ENCODE assay signal across 12 cellular contexts in the genomic region with DNA sequence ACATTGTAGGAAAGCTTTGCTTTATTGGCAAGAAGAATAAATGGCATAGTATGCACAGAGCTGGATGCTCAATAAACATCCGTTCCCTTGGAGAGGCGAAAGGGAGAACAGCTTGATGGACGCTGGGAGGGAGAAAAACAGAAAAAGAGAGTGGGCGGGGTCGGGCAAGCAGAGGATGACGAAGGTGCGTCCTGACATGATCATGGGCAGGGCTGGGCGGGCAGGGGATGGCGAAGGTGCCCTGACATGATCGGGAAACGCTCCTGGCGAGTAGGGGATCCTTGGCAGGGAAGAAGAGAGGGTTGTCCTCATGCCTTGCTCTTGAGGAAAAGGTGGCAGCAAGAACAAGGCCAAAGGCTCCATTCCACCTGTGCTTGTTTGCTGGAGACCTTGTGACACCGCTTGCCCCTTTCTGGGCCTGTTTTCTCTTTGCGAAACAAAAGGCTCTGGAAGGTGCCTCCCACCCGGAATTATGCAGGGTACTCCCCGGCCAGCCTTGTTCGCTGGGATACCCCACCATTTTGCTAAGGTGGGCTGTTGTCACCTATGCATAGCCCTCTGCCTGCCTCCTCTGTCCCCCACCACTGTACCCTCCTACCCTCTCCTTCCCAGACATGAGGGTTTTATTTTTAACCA. TPM values are rescaled to one million over a fixed set of nuclear protein-coding genes. Genes with fewer than 3 reads are reported as not detected.
DNase-seq lines count a peak whose midpoint lies in the region; ATAC-seq and TF ChIP-seq lines count a peak whose summit lies in the region.
"Had no signal": no experiment of that assay in that cellular context is flagged by ENCODE, and none has a peak within 500 bp of the region (broad histone marks: within the 10 kb centered on the region; RNA-seq: fewer than 3 reads in every experiment).

No MANE protein-coding gene starts in this region.

- H3K9me2 ChIP-seq in Karpas-422 (replicated peaks; ENCODE audit: insufficient read depth, low read length) = no peaks in the 10 kb centered on the region

- H4K20me1 ChIP-seq in Karpas-422 (ENCODE audit: insufficient read depth, low read depth, low read length) = no peaks in the 10 kb centered on the region; the same call in 1 of the 2 replicates

- H3K4me1 ChIP-seq in stomach (peaks cover 64 to 74% (median 70%) of the 10 kb centered on the region in 4 donors), Karpas-422 (ENCODE audit: low read length) (peaks cover 5% of the 10 kb centered on the region; the same call in 1 of the 2 replicates)

- no peak overlapping the region for H2AFZ ChIP-seq in Karpas-422 (ENCODE audit: low read length)

- no peak overlapping the region for H3K4me3 ChIP-seq in stomach
- H3K4me3 ChIP-seq in Karpas-422 (ENCODE audit: low read length) = no peak overlapping the region

- no peak overlapping the region for H3K4me2 ChIP-seq in Karpas-422 (ENCODE audit: low read depth, low read length, poor library complexity, severe bottlenecking)

- DNase-seq in DMS153 treated with DMSO at 0.1 percent for 48 hours (lab: John Stamatoyannopoulos, UW; ENCODE audit: unreplicated experiment) (peak; percentile 75), left colon (peak in 1 of 2 donors; percentile 66), stomach (no peak), Karpas-422 (no peak), hippocampal formation (lab: John Stamatoyannopoulos, UW) (no peak)
- DNase-seq in activated naive CD4-positive, alpha-beta T cell (lab: John Stamatoyannopoulos, UW) = no peak
- DNase-seq: activated CD8-positive, alpha-beta memory T cell treated with anti-CD3 and anti-CD28 coated beads, Interleukin-2, amount 50 U/mL, for 4 hours; C1 segment of cervical spinal cord; MM.1S; small intestine had no signal

- no peak for TF ChIP-seq EP300 in stomach (IDR thresholded peaks at IDR 0.05)

- H3K36me3 ChIP-seq in stomach (no peaks in the 10 kb centered on the region), Karpas-422 (ENCODE audit: insufficient read depth, low read length) (no peaks in the 10 kb centered on the region)

- H3K79me2 ChIP-seq in Karpas-422 (ENCODE audit: low read length) = no peaks in the 10 kb centered on the region

- no peak for TF ChIP-seq CTCF in VCaP (conservative IDR thresholded peaks at IDR 0.05)
- TF ChIP-seq CTCF in stomach (IDR thresholded peaks at IDR 0.05) = no peak

- no peaks in the 10 kb centered on the region for H3K27me3 ChIP-seq in stomach
- no peaks in the 10 kb centered on the region for H3K27me3 ChIP-seq in Karpas-422 (ENCODE audit: low read length)

- H3K27ac ChIP-seq in VCaP (peak overlapping the region; percentile 100), stomach (peak overlapping the region; percentile 70 to 83 (median 80)), Karpas-422 (ENCODE audit: low read length) (no peak overlapping the region)

- intact Hi-C loops in left colon (cut with DNase I, micrococcal nuclease) (no loop called here), stomach (cut with DNase I; ENCODE audit: low total_unique reads) (no loop called here)

- H3K9ac ChIP-seq in Karpas-422 (ENCODE audit: low read length) = no peak overlapping the region

- TF ChIP-seq POLR2A in stomach (IDR thresholded peaks at IDR 0.05) = no peak

- H3K9me3 ChIP-seq in stomach (no peaks in the 10 kb centered on the region), Karpas-422 (ENCODE audit: low read length) (no peaks in the 10 kb centered on the region)

- peak; percentile 45 for ATAC-seq in left colon
- no peak for ATAC-seq in HG03378 (IDR thresholded peaks at IDR 0.05; ENCODE audit: unreplicated experiment)

- WGBS in stomach, 5 donors = 31 to 47% (median 39%) methylated on average over 17 of the region's 17 CpGs

RNA-seq across cellular contexts. Expression of a gene that starts 21.1 kb away (rescaled TPM):
- total RNA-seq in left colon (10 to 100 TPM; 15.5 to 25.5 TPM), stomach (10 to 100 TPM in 4 of 5 donors, 1 to 10 TPM in 1; 5.3 to 43.6 (median 28.4) TPM)
- polyA plus RNA-seq in stomach = 10 to 100 TPM in 2 of 3 donors, 1 to 10 TPM in 1; 8.5 to 17.7 (median 10.5) TPM
- 11.8 and 22.2 TPM in 2 replicates for total RNA-seq in Karpas-422 (2014; rRNA removed; shearing (Covaris generic); ENCODE audit: low replicate concordance)
